In genomic region chr13:32023698-32024097, GRCh38 we compare ENCODE assay signal across 14 cellular contexts. TPM values are rescaled to one million over a fixed set of nuclear protein-coding genes. Genes with fewer than 3 reads are reported as not detected.
DNase-seq lines count a peak whose midpoint lies in the region; TF ChIP-seq lines count a peak whose summit lies in the region.
"Had no signal": no experiment of that assay in that cellular context is flagged by ENCODE, and none has a peak within 500 bp of the region (broad histone marks: within the 10 kb centered on the region; RNA-seq: fewer than 3 reads in every experiment).

No MANE protein-coding gene starts in this region.

- no peaks in the 10 kb centered on the region for H3K27me3 Mint-ChIP-seq in CD14-positive monocyte (ENCODE audit: low read depth in 3 of 3)
- H3K27me3 Mint-ChIP-seq in mesothelial cell of epicardium (ENCODE audit: low read depth) = no peaks in the 10 kb centered on the region
- H3K27me3 Mint-ChIP-seq: stimulated activated naive CD8-positive, alpha-beta T cell treated with anti-CD3 and anti-CD28 coated beads, Interleukin-15, Interleukin-2, amounts not matched to agents 100 ng/mL and 50 ng/mL, for 24 hours had no signal

- no peak overlapping the region for H3K4me3 Mint-ChIP-seq in CD14-positive monocyte
- H3K4me3 Mint-ChIP-seq in mesothelial cell of epicardium = no peak overlapping the region
- H3K4me3 Mint-ChIP-seq: activated naive CD4-positive, alpha-beta T cell treated with anti-CD3 and anti-CD28 coated beads, Interleukin-2, amount 50 U/mL, for 24 hours; central memory CD8-positive, alpha-beta T cell; neural progenitor cell; stimulated activated naive CD8-positive, alpha-beta T cell treated with anti-CD3 and anti-CD28 coated beads, Interleukin-15, Interleukin-2, amounts not matched to agents 100 ng/mL and 50 ng/mL, for 24 hours had no signal

- peaks cover 6 to 31% of the 10 kb centered on the region in 2 donors for H3K36me3 Mint-ChIP-seq in CD14-positive monocyte
- no peaks in the 10 kb centered on the region for H3K36me3 Mint-ChIP-seq in mesothelial cell of epicardium
- H3K36me3 Mint-ChIP-seq: activated naive CD4-positive, alpha-beta T cell treated with anti-CD3 and anti-CD28 coated beads, Interleukin-2, amount 50 U/mL, for 24 hours; neural progenitor cell had no signal

- DNase-seq in CD14-positive monocyte (ENCODE audit: low spot score) = no peak
- DNase-seq in LNCaP clone FGC (ENCODE audit: low read depth) = no peak
- DNase-seq in astrocyte of the spinal cord (ENCODE audit: low read depth, low spot score) = no peak
- no peak for DNase-seq in mesothelial cell of epicardium (ENCODE audit: low spot score in 2 of 2, unreplicated experiment in 2 of 2)
- no peak for DNase-seq in NCI-H1436 (lab: John Stamatoyannopoulos, UW)
- DNase-seq in NCI-H128 (lab: John Stamatoyannopoulos, UW; ENCODE audit: unreplicated experiment) = no peak
- DNase-seq in NCI-H2196 (lab: John Stamatoyannopoulos, UW; ENCODE audit: unreplicated experiment) = no peak
- DNase-seq: NCI-H1417, SHP77 treated with DMSO at 0.1 percent for 48 hours had no signal

- TF ChIP-seq CTCF in CD14-positive monocyte (IDR thresholded peaks at IDR 0.05) = peak; percentile 56
- TF ChIP-seq CTCF in LNCaP clone FGC (IDR thresholded peaks at IDR 0.05; ENCODE audit: control insufficient read depth, extremely low read depth, insufficient read depth) = 0 out of 2 replicates have a peak, but pooled peaks have one; percentile 13
- TF ChIP-seq CTCF in astrocyte of the spinal cord (IDR thresholded peaks at IDR 0.05; ENCODE audit: low read depth, low read length) = peak; percentile 31
- peak; percentile 37 for TF ChIP-seq CTCF in mesothelial cell of epicardium (IDR thresholded peaks at IDR 0.05; ENCODE audit: unreplicated experiment)

- intact Hi-C loops in CD14-positive monocyte (cut with micrococcal nuclease) = no loop called here

- in situ Hi-C loops in astrocyte of the spinal cord (cut with HindIII; ENCODE audit: low sequenced_read_pairs) = no loop called here

- H3K27ac Mint-ChIP-seq in CD14-positive monocyte (no peak overlapping the region), mesothelial cell of epicardium (no peak overlapping the region)
- H3K27ac Mint-ChIP-seq: activated naive CD4-positive, alpha-beta T cell treated with anti-CD3 and anti-CD28 coated beads, Interleukin-2, amount 50 U/mL, for 24 hours; neural progenitor cell; stimulated activated naive CD8-positive, alpha-beta T cell treated with anti-CD3 and anti-CD28 coated beads, Interleukin-15, Interleukin-2, amounts not matched to agents 100 ng/mL and 50 ng/mL, for 24 hours had no signal

- H3K9me3 Mint-ChIP-seq in CD14-positive monocyte (no peaks in the 10 kb centered on the region), mesothelial cell of epicardium (no peaks in the 10 kb centered on the region)
- H3K9me3 Mint-ChIP-seq: activated naive CD4-positive, alpha-beta T cell treated with anti-CD3 and anti-CD28 coated beads, Interleukin-2, amount 50 U/mL, for 24 hours; central memory CD8-positive, alpha-beta T cell; neural progenitor cell; stimulated activated naive CD8-positive, alpha-beta T cell treated with anti-CD3 and anti-CD28 coated beads, Interleukin-15, Interleukin-2, amounts not matched to agents 100 ng/mL and 50 ng/mL, for 24 hours had no signal

- no peak overlapping the region for H3K4me3 ChIP-seq in LNCaP clone FGC (ENCODE audit: low read depth, low read length)
- no peak overlapping the region for H3K4me3 ChIP-seq in astrocyte of the spinal cord (ENCODE audit: low read depth, low read length)
- H3K4me3 ChIP-seq: lung, neural progenitor cell had no signal

- H3K4me1 Mint-ChIP-seq in CD14-positive monocyte (peaks cover 19% of the 10 kb centered on the region), mesothelial cell of epicardium (peaks cover 9% of the 10 kb centered on the region)
- H3K4me1 Mint-ChIP-seq: activated naive CD4-positive, alpha-beta T cell treated with anti-CD3 and anti-CD28 coated beads, Interleukin-2, amount 50 U/mL, for 24 hours; central memory CD8-positive, alpha-beta T cell had no signal

RNA-seq across cellular contexts. Expression of gene FRY, which starts 7.9 kb away (rescaled TPM):
- 1 to 10 TPM; 3.9 to 5.0 TPM for polyA plus RNA-seq in CD14-positive monocyte
- 18.1 to 20.1 TPM (median 18.4 TPM) in 3 replicates for total RNA-seq in mesothelial cell of epicardium
